Comparison of ENCODE assay signal across 8 cellular contexts in the genomic region with DNA sequence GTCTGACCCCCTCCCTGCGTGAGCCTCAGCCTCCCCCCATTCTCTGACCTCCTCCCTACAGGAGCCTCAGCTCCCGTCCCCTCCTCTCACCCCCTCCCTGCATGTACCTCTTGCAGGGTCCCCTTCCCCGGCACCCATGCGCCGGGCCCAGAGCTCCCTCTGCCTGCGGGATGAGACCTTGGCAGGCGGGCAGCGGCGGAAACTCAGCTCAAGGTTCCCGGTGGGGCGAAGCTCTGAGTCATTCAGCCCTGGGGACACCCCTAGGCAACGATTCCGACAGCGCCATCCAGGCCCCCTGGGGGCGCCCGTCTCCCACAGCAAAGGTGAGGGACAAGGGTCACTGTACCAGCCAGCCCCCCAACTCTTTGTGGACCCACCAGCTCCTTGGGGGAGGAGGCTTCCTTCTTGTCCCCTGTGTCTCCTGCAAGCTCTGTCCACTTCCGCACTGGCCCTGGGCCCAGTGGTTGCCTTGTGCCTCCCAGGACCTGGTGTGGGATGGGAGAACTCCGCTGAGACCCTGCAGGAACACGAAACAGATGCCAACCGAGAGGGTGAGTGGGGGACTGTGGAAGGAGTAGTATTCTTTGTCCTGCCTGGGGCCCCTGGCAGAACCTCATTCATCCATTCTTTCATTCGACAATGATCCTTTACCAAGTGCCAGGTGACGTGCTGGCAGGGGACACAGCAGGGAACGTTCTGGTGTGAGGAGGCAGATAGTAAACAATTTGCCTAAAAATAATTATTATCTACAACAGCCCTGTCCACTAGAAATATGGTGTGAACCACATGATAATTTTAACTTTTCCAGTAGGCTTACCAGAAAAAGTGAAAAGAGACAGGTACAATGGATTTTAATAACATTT. TPM values are rescaled to one million over a fixed set of nuclear protein-coding genes. Genes with fewer than 3 reads are reported as not detected.
DNase-seq lines count a peak whose midpoint lies in the region; ATAC-seq and TF ChIP-seq lines count a peak whose summit lies in the region.

No MANE protein-coding gene starts in this region.

- peak; percentile 34 for DNase-seq in stimulated activated CD4-positive, alpha-beta T cell treated with anti-CD3 and anti-CD28 coated beads, Interleukin-12 subunit alpha, Interleukin-12 subunit beta, amount 100 ng/mL, for 4 hours
- no peak for DNase-seq in stimulated activated CD4-positive, alpha-beta T cell treated with anti-CD3 and anti-CD28 coated beads, Interleukin-4, amount 100 ng/mL, for 24 hours
- peak; percentile 44 for DNase-seq in NCI-H128 (lab: John Stamatoyannopoulos, UW; ENCODE audit: unreplicated experiment)
- no peak for DNase-seq in esophagus muscularis mucosa (ENCODE audit: extremely low spot score)
- peak; percentile 90 for DNase-seq in upper lobe of right lung
- DNase-seq in RPMI8226: no peak

- 23% methylated on average over 12 of the region's 23 CpGs for WGBS in esophagus muscularis mucosa

- no peak overlapping the region for H3K9ac ChIP-seq in muscle layer of colon (ENCODE audit: low read length)

- TF ChIP-seq POLR2A in esophagus muscularis mucosa (IDR thresholded peaks at IDR 0.05; ENCODE audit: low read depth): no peak

- H3K9me3 ChIP-seq in esophagus muscularis mucosa: no peaks in the 10 kb centered on the region
- no peaks in the 10 kb centered on the region for H3K9me3 ChIP-seq in muscle layer of colon (ENCODE audit: low read length)
- H3K9me3 ChIP-seq in upper lobe of right lung: no peaks in the 10 kb centered on the region

- no peak for TF ChIP-seq EP300 in esophagus muscularis mucosa (IDR thresholded peaks at IDR 0.05)

- intact Hi-C loops in esophagus muscularis mucosa (cut with DNase I): loop anchor here (2.0 kb wide), 1 partner anchor 35 kb away; no protein-coding TSS in a partner anchor
- intact Hi-C loops in upper lobe of right lung (cut with DNase I): no loop called here

- peaks cover 0 to 3% (median 2%) of the 10 kb centered on the region in 4 donors for H3K36me3 ChIP-seq in esophagus muscularis mucosa
- H3K36me3 ChIP-seq in muscle layer of colon (ENCODE audit: insufficient read depth, low read length): no peaks in the 10 kb centered on the region
- no peaks in the 10 kb centered on the region for H3K36me3 ChIP-seq in upper lobe of right lung

- peak overlapping the region; percentile 26 to 50 (median 41) for H3K4me3 ChIP-seq in esophagus muscularis mucosa
- no peak overlapping the region for H3K4me3 ChIP-seq in muscle layer of colon (ENCODE audit: low read depth in 1 of 2, low read length in 2 of 2)
- peak overlapping the region; percentile 37 for H3K4me3 ChIP-seq in upper lobe of right lung

- peak; percentile 68 for ATAC-seq in upper lobe of right lung

- H3K27me3 ChIP-seq in esophagus muscularis mucosa: no peaks in the 10 kb centered on the region
- H3K27me3 ChIP-seq in muscle layer of colon (ENCODE audit: control insufficient read depth in 1 of 2, insufficient read depth in 2 of 2, low read length in 2 of 2): no peaks in the 10 kb centered on the region
- H3K27me3 ChIP-seq in upper lobe of right lung: no peaks in the 10 kb centered on the region

- H3K27ac ChIP-seq in VCaP (peak overlapping the region; percentile 95), esophagus muscularis mucosa (replicated peaks in 1 of 4) (peak overlapping the region; percentile 40 to 52 (median 50)), muscle layer of colon (ENCODE audit: low read depth, low read length) (peak overlapping the region; percentile 26), upper lobe of right lung (peak overlapping the region; percentile 69)

- TF ChIP-seq CTCF in VCaP (conservative IDR thresholded peaks at IDR 0.05) (peak; percentile 100), esophagus muscularis mucosa (IDR thresholded peaks at IDR 0.05) (peak; percentile 67 to 82 (median 79)), upper lobe of right lung (IDR thresholded peaks at IDR 0.05) (peak; percentile 70)

- H3K4me1 ChIP-seq in esophagus muscularis mucosa: peaks cover 33 to 47% (median 43%) of the 10 kb centered on the region in 4 donors
- H3K4me1 ChIP-seq in muscle layer of colon (ENCODE audit: insufficient read depth, low read length): peaks cover 23% of the 10 kb centered on the region
- H3K4me1 ChIP-seq in upper lobe of right lung: peaks cover 27% of the 10 kb centered on the region

RNA-seq across cellular contexts. Expression of gene RPS6KA4, which starts 3.7 kb away (rescaled TPM):
- total RNA-seq in esophagus muscularis mucosa (10 to 100 TPM; 19.1 to 36.1 (median 26.0) TPM), upper lobe of right lung (42.4 TPM)

RNA-seq across cellular contexts. Expression of gene CCDC88B, which starts 15.3 kb away (rescaled TPM):
- total RNA-seq in esophagus muscularis mucosa (10 to 100 TPM in 1 of 4 donors, 1 to 10 TPM in 3; 7.0 to 12.5 (median 8.2) TPM), upper lobe of right lung (20.7 TPM)

RNA-seq across cellular contexts. Expression of gene PRDX5, which starts 37.4 kb away (rescaled TPM):
- total RNA-seq in esophagus muscularis mucosa (100 to 1,000 TPM; 144 to 178 (median 155) TPM), upper lobe of right lung (176 TPM)

RNA-seq across cellular contexts. Expression of gene TRMT112, which starts 38.0 kb away (rescaled TPM):
- total RNA-seq in esophagus muscularis mucosa (100 to 1,000 TPM; 202 to 281 (median 212) TPM), upper lobe of right lung (168 TPM)

RNA-seq across cellular contexts. Expression of gene ESRRA, which starts 50.0 kb away (rescaled TPM):
- 10 to 100 TPM; 63.5 to 95.8 (median 76.1) TPM for total RNA-seq in esophagus muscularis mucosa
- 51.9 TPM for total RNA-seq in upper lobe of right lung

Comparison
In these comparisons a context has a peak if more than half of its experiments do, and no peak if none do; other contexts are left out.
1. DNase-seq: peak in stimulated activated CD4-positive, alpha-beta T cell treated with anti-CD3 and anti-CD28 coated beads, Interleukin-12 subunit alpha, Interleukin-12 subunit beta, amount 100 ng/mL, for 4 hours (single experiment), NCI-H128 (single experiment) and upper lobe of right lung (single experiment); none in stimulated activated CD4-positive, alpha-beta T cell treated with anti-CD3 and anti-CD28 coated beads, Interleukin-4, amount 100 ng/mL, for 24 hours (single experiment), esophagus muscularis mucosa (single experiment) and RPMI8226 (single experiment).
2. H3K27ac ChIP-seq: peak in every context shown above with its lines; median percentile 95 in VCaP; 69 in upper lobe of right lung; 50 in esophagus muscularis mucosa; 26 in muscle layer of colon.
3. H3K4me3 ChIP-seq: peak in esophagus muscularis mucosa (4 of 4) and upper lobe of right lung (single experiment); none in muscle layer of colon (0 of 2).
4. Peak in every context shown above with its lines, with median percentiles within 50 percentile points of each other: CTCF ChIP-seq.